Comparison of ENCODE assay signal across 8 cellular contexts in genomic region chr7:121395494-121395960, GRCh38. TPM values are rescaled to one million over a fixed set of nuclear protein-coding genes. Genes with fewer than 3 reads are reported as not detected.
DNase-seq lines count a peak whose midpoint lies in the region; ATAC-seq and TF ChIP-seq lines count a peak whose summit lies in the region.

No MANE protein-coding gene starts in this region.

- peaks cover 43% of the 10 kb centered on the region for H4K20me1 ChIP-seq in BLaER1

- H3K4me3 ChIP-seq in BLaER1 (peak overlapping the region; percentile 99), RWPE2 (ENCODE audit: severe bottlenecking) (peak overlapping the region; percentile 90), adrenal gland (peak overlapping the region; percentile 40 to 89 (median 62))

- DNase-seq in RWPE2 (ENCODE audit: low spot score) (peak; percentile 48), adrenal gland (peak in 4 of 7 donors; percentile 14 to 46 (median 22)), iPS-NIHi11 (ENCODE audit: low spot score) (peak; percentile 66), cortex of kidney (lab: John Stamatoyannopoulos, UW) (no peak)
- DNase-seq in stimulated activated CD4-positive, alpha-beta T cell treated with anti-CD3 and anti-CD28 coated beads, Interleukin-1b, Interleukin-23, amount 100 ng/mL, for 24 hours (ENCODE audit: low read depth in 4 of 4, low spot score in 1 of 4): peak; percentile 14 to 30 (median 28)

- peak overlapping the region; percentile 91 for H3K9ac ChIP-seq in BLaER1

- intact Hi-C loops in adrenal gland (cut with DNase I): no loop called here

- no peak for TF ChIP-seq CTCF in RWPE2 (IDR thresholded peaks at IDR 0.05; ENCODE audit: poor library complexity, severe bottlenecking)
- no peak for TF ChIP-seq CTCF in adrenal gland (IDR thresholded peaks at IDR 0.05)

- TF ChIP-seq POLR2A in adrenal gland (IDR thresholded peaks at IDR 0.05): no peak

- H3K36me3 ChIP-seq in BLaER1 (peaks cover 16% of the 10 kb centered on the region), RWPE2 (ENCODE audit: low read depth) (peaks cover 24% of the 10 kb centered on the region), adrenal gland (replicated peaks in 1 of 2) (no peaks in the 10 kb centered on the region)

- peak; percentile 46 for ATAC-seq in GM18909 (IDR thresholded peaks at IDR 0.05; ENCODE audit: poor library complexity, unreplicated experiment)
- ATAC-seq in HG03175 (IDR thresholded peaks at IDR 0.05; ENCODE audit: unreplicated experiment): peak; percentile 34
- peak; percentile 51 for ATAC-seq in RWPE2 (ENCODE audit: low read depth)

- H3K9me3 ChIP-seq in BLaER1 (peaks cover 11% of the 10 kb centered on the region; the same call in 1 of the 2 replicates), RWPE2 (ENCODE audit: severe bottlenecking) (no peaks in the 10 kb centered on the region), adrenal gland (replicated peaks in 1 of 3) (no peaks in the 10 kb centered on the region)

- no peaks in the 10 kb centered on the region for H3K27me3 ChIP-seq in BLaER1
- no peaks in the 10 kb centered on the region for H3K27me3 ChIP-seq in RWPE2 (ENCODE audit: insufficient read depth, poor library complexity, severe bottlenecking)
- H3K27me3 ChIP-seq in adrenal gland: no peaks in the 10 kb centered on the region

- H3K4me1 ChIP-seq in BLaER1 (peaks cover 46% of the 10 kb centered on the region), RWPE2 (ENCODE audit: insufficient read depth, poor library complexity, severe bottlenecking) (peaks cover 11% of the 10 kb centered on the region), adrenal gland (replicated peaks in 1 of 2) (peaks cover 0 to 32% of the 10 kb centered on the region in 2 donors)

- peak overlapping the region; percentile 90 for H3K27ac ChIP-seq in BLaER1
- H3K27ac ChIP-seq in RWPE2 (ENCODE audit: poor library complexity, severe bottlenecking): peak overlapping the region; percentile 45
- H3K27ac ChIP-seq in adrenal gland: peak overlapping the region in 4 of 5 donors; percentile 78 to 93 (median 84)

- peak overlapping the region; percentile 84 for H3K4me2 ChIP-seq in BLaER1

- 1 to 4% (median 2%) methylated on average over 6 to 30 of the region's 30 CpGs for WGBS in adrenal gland, 4 donors

RNA-seq across cellular contexts. Expression of gene FAM3C, which starts 0.6 kb away (rescaled TPM):
- 10 to 100 TPM; 29.0 to 93.5 (median 38.0) TPM for total RNA-seq in adrenal gland
- polyA plus RNA-seq in adrenal gland: 100 to 1,000 TPM in 1 of 3 donors, 10 to 100 TPM in 2; 17.1 to 138 (median 20.5) TPM
